In genomic region chr12:49296836-49297694, GRCh38 we compare ENCODE assay signal across 9 cellular contexts. TPM values are rescaled to one million over a fixed set of nuclear protein-coding genes. Genes with fewer than 3 reads are reported as not detected.
A peak's percentile ranks its signal among the peaks of the same experiment; 100 is the strongest.
DNase-seq lines count a peak whose midpoint lies in the region; ATAC-seq, FAIRE-seq and TF ChIP-seq lines count a peak whose summit lies in the region.
"Had no signal": no experiment of that assay in that cellular context is flagged by ENCODE, and none has a peak within 500 bp of the region (broad histone marks: within the 10 kb centered on the region; RNA-seq: fewer than 3 reads in every experiment).

No MANE protein-coding gene starts in this region.

- intact Hi-C loops in esophagus squamous epithelium (cut with DNase I): no loop called here
- intact Hi-C loops in gastrocnemius medialis (cut with DNase I; ENCODE audit: low total_unique reads): no loop called here

- H3K27ac ChIP-seq in esophagus squamous epithelium: no peak overlapping the region
- no peak overlapping the region for H3K27ac ChIP-seq in gastrocnemius medialis

- TF ChIP-seq CTCF in WTC11 (IDR thresholded peaks at IDR 0.05): no peak
- no peak for TF ChIP-seq CTCF in esophagus squamous epithelium (IDR thresholded peaks at IDR 0.05)
- no peak for TF ChIP-seq CTCF in gastrocnemius medialis (IDR thresholded peaks at IDR 0.05 in 4 of 5, conservative IDR thresholded peaks at IDR 0.05 in 1 of 5)

- peaks cover 29% of the 10 kb centered on the region for H3K4me1 Mint-ChIP-seq in WTC11

- H3K36me3 Mint-ChIP-seq in WTC11: no peaks in the 10 kb centered on the region

- WGBS in esophagus squamous epithelium, 2 donors: 0% methylated on average over 11 to 22 of the region's 77 CpGs

- H3K9me3 Mint-ChIP-seq in WTC11: no peaks in the 10 kb centered on the region

- peak; percentile 37 for DNase-seq in GM03348 (ENCODE audit: low spot score)
- DNase-seq in NCI-H1105 (lab: John Stamatoyannopoulos, UW): peak; percentile 37
- DNase-seq in WTC11 (ENCODE audit: low spot score): peak; percentile 80
- no peak for DNase-seq in esophagus squamous epithelium (lab: John Stamatoyannopoulos, UW)
- no peak for DNase-seq in gastrocnemius medialis
- DNase-seq in GM12892 (ENCODE audit: insufficient read length): no peak
- no peak for DNase-seq in NCI-H2227 (lab: John Stamatoyannopoulos, UW; ENCODE audit: unreplicated experiment)

- CTCF ChIA-PET in WTC11 (lab: Charles Lee): interaction anchor here (0.6 to 11.7 kb wide), 51 partner anchors 12 to 532 kb away, joined by 3 to 264 read pairs (median 4); partner anchors contain the start of genes C1QL4, DNAJC22, KCNH3 and SPATS2

- FAIRE-seq in GM12892 (lab: Jason Lieb, UNC): no peak
- FAIRE-seq: TTC549 had no signal

- H3K27ac Mint-ChIP-seq in WTC11: no peak overlapping the region

- POLR2A ChIA-PET in WTC11 (lab: Charles Lee): interaction anchor here (0.7 to 1.5 kb wide), 6 partner anchors 22 to 50 kb away, joined by 3 to 4 read pairs (median 3); partner anchors contain the start of gene TROAP

- no peak for TF ChIP-seq POLR2A in esophagus squamous epithelium (IDR thresholded peaks at IDR 0.05)
- TF ChIP-seq POLR2A in gastrocnemius medialis (IDR thresholded peaks at IDR 0.05): no peak
- TF ChIP-seq POLR2A in GM12892 (IDR thresholded peaks at IDR 0.05; ENCODE audit: low read depth, low read length): no peak

- in situ Hi-C loops in gastrocnemius medialis (cut with MboI; ENCODE audit: low sequenced_read_pairs in 4 of 4): no loop called here

- H3K27me3 ChIP-seq in esophagus squamous epithelium: peaks cover 20 to 88% (median 35%) of the 10 kb centered on the region in 4 donors
- peaks cover 46 to 50% (median 49%) of the 10 kb centered on the region in 3 donors for H3K27me3 ChIP-seq in gastrocnemius medialis

- no peaks in the 10 kb centered on the region for H3K36me3 ChIP-seq in esophagus squamous epithelium
- no peaks in the 10 kb centered on the region for H3K36me3 ChIP-seq in gastrocnemius medialis

- ATAC-seq in WTC11 (peak; percentile 61), gastrocnemius medialis (peak in 1 of 2 donors; percentile 40), GM21723 (IDR thresholded peaks at IDR 0.05; ENCODE audit: unreplicated experiment) (no peak)

- H3K4me1 ChIP-seq in esophagus squamous epithelium (peaks cover 27 to 53% (median 32%) of the 10 kb centered on the region in 3 donors), gastrocnemius medialis (peaks cover 0 to 11% of the 10 kb centered on the region in 2 donors)

- peaks cover 89% of the 10 kb centered on the region for H3K27me3 Mint-ChIP-seq in WTC11 (ENCODE audit: low read depth)

- peak overlapping the region in 3 of 4 donors; percentile 9 to 58 (median 30) for H3K4me3 ChIP-seq in esophagus squamous epithelium
- peak overlapping the region; percentile 13 to 52 (median 20) for H3K4me3 ChIP-seq in gastrocnemius medialis

- H3K9me3 ChIP-seq in esophagus squamous epithelium (no peaks in the 10 kb centered on the region), gastrocnemius medialis (no peaks in the 10 kb centered on the region)

- peak overlapping the region; percentile 67 for H3K4me3 Mint-ChIP-seq in WTC11

TF ChIP-seq in WTC11, 78 proteins besides CTCF, POLR2A, EP300 and RAD21:
- 0 out of 2 replicates have a peak, but pooled peaks have one; percentile 20 for TF ChIP-seq NFYB (CRISPR knock-in tag; conservative IDR thresholded peaks at IDR 0.05; ENCODE audit: low read depth)
- TF ChIP-seq ZNF396 (CRISPR knock-in tag; IDR thresholded peaks at IDR 0.05; ENCODE audit: borderline replicate concordance): no peak
- TF ChIP-seq FOXP1 (CRISPR knock-in tag; IDR thresholded peaks at IDR 0.05; ENCODE audit: borderline replicate concordance): peak; percentile 55
- TF ChIP-seq ZBTB43 (CRISPR knock-in tag; IDR thresholded peaks at IDR 0.05): 0 out of 2 replicates have a peak, but pooled peaks have one; percentile 22
- TF ChIP-seq MXD4 (CRISPR knock-in tag; IDR thresholded peaks at IDR 0.05; ENCODE audit: borderline replicate concordance): no peak
- no peak for TF ChIP-seq ZNF416 (CRISPR knock-in tag; IDR thresholded peaks at IDR 0.05)
- 0 out of 2 replicates have a peak, but pooled peaks have one; percentile 26 for TF ChIP-seq MYBL2 (CRISPR knock-in tag; IDR thresholded peaks at IDR 0.05)
- TF ChIP-seq FOXK1 (CRISPR knock-in tag; IDR thresholded peaks at IDR 0.05): 0 out of 2 replicates have a peak, but pooled peaks have one; percentile 36
- no peak for TF ChIP-seq SP1 (CRISPR knock-in tag; conservative IDR thresholded peaks at IDR 0.05)
- TF ChIP-seq ATF1 (CRISPR knock-in tag; IDR thresholded peaks at IDR 0.05): no peak
- 0 out of 2 replicates have a peak, but pooled peaks have one; percentile 75 for TF ChIP-seq E2F4 (CRISPR knock-in tag; IDR thresholded peaks at IDR 0.05; ENCODE audit: borderline replicate concordance, low read depth)
- 0 out of 2 replicates have a peak, but pooled peaks have one; percentile 53 for TF ChIP-seq TCF7 (CRISPR knock-in tag; IDR thresholded peaks at IDR 0.05; ENCODE audit: low read depth)
- TF ChIP-seq ZNF121 (CRISPR knock-in tag; IDR thresholded peaks at IDR 0.05): peak; percentile 46; the same call in 1 of the 2 replicates

RNA-seq across cellular contexts. Expression of gene PRPH, which starts 2.1 kb away (rescaled TPM):
- total RNA-seq in WTC11 (2021) (0.73 to 2.4 TPM (median 1.7 TPM) in 3 replicates), esophagus squamous epithelium (under 1 TPM in 1 of 4 donors, not detected in 3; 0.57 TPM), gastrocnemius medialis (not detected)
- 0.34 TPM for polyA plus RNA-seq in GM12892 (2012; ENCODE audit: missing spikeins)

RNA-seq across cellular contexts. Expression of gene TROAP, which starts 26.0 kb away (rescaled TPM):
- total RNA-seq in WTC11 (2021) (78.5 to 89.2 TPM (median 80.0 TPM) in 3 replicates), esophagus squamous epithelium (10 to 100 TPM in 2 of 4 donors, 1 to 10 TPM in 2; 4.6 to 17.5 (median 8.8) TPM), gastrocnemius medialis (under 1 TPM in 1 of 4 donors, not detected in 3; 0.24 TPM)
- 21.9 TPM for polyA plus RNA-seq in GM12892 (2012; ENCODE audit: missing spikeins)

RNA-seq across cellular contexts. Expression of gene TUBA1C, which starts 32.2 kb away (rescaled TPM):
- 458 to 540 TPM (median 478 TPM) in 3 replicates for total RNA-seq in WTC11 (2021)
- 1,000 to 10,000 TPM in 1 of 4 donors, 100 to 1,000 TPM in 3; 587 to 1,132 (median 718) TPM for total RNA-seq in esophagus squamous epithelium
- 100 to 1,000 TPM in 1 of 4 donors, 10 to 100 TPM in 3; 53.9 to 130 (median 72.5) TPM for total RNA-seq in gastrocnemius medialis
- 182 TPM for polyA plus RNA-seq in GM12892 (2012; ENCODE audit: missing spikeins)

RNA-seq across cellular contexts. Expression of gene C1QL4, which starts 39.9 kb away (rescaled TPM):
- total RNA-seq in WTC11 (2021) (0.92 to 1.2 TPM (median 1.2 TPM) in 3 replicates), esophagus squamous epithelium (not detected), gastrocnemius medialis (not detected)
- not detected for polyA plus RNA-seq in GM12892 (2012; ENCODE audit: missing spikeins)

RNA-seq across cellular contexts. Expression of gene DNAJC22, which starts 49.6 kb away (rescaled TPM):
- total RNA-seq in WTC11 (2021) (0.14 to 0.24 TPM (median 0.23 TPM) in 3 replicates), esophagus squamous epithelium (under 1 TPM in 2 of 4 donors, not detected in 2; 0.18 to 0.53 TPM), gastrocnemius medialis (under 1 TPM in 1 of 4 donors, not detected in 3; 0.24 TPM)
- polyA plus RNA-seq in GM12892 (2012; ENCODE audit: missing spikeins): 0.28 TPM

Comparison
In these comparisons a context has a peak if more than half of its experiments do, and no peak if none do; other contexts are left out.
1. DNase-seq: peak in GM03348 (single experiment), NCI-H1105 (single experiment) and WTC11 (single experiment); none in esophagus squamous epithelium (single experiment), gastrocnemius medialis (0 of 2), GM12892 (single experiment) and NCI-H2227 (single experiment).
2. RNA of gene TROAP, which starts 26.0 kb away (total RNA-seq): 78.5 to 89.2 TPM in WTC11 and 4.6 to 17.5 TPM in esophagus squamous epithelium; 0.24 TPM in gastrocnemius medialis; every median in the first group is over 4 times any median in the second.